In the genomic region with DNA sequence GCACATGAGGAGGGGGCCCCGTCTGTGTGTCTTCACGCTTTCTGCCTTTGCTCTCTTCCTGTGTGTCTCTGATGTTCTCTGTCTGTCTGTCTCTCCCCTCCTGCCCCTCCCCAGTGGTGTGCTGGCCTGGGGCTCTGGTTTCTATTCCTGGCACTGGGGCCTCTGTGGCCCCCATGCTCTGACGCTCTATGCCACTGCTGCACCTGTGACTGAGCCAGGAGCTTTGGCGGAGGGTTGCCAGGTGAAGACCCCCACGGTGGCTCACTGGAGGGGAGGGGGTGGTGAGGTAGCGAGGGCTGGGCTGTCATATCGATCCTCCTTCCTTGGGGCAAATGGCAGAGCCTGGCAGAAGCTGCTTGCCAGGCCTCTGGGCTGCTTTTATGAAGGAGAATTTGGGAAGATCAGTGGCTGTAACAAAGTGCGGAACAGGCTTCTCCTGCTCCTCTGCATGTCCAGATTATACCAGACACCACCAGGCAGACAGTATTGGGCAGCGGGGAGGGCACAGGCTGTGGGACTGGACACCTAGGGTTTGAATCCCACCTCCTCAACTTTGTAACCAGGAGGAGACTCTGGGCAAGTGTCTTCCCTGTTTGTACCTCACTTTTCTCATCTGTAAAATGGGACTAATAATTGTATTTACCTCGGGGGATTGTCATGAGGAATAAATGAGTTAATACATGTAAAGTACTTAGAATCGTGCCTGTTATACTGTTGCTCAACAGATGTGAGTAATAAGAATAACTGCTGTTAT, we compare ENCODE assay signal across 20 cellular contexts. TPM values are rescaled to one million over a fixed set of nuclear protein-coding genes. Genes with fewer than 3 reads are reported as not detected.
A peak's percentile ranks its signal among the peaks of the same experiment; 100 is the strongest.
DNase-seq lines count a peak whose midpoint lies in the region; ATAC-seq, FAIRE-seq and TF ChIP-seq lines count a peak whose summit lies in the region.
"Had no signal": no experiment of that assay in that cellular context is flagged by ENCODE, and none has a peak within 500 bp of the region (broad histone marks: within the 10 kb centered on the region; RNA-seq: fewer than 3 reads in every experiment).

No MANE protein-coding gene starts in this region.

- peaks cover 2 to 22% of the 10 kb centered on the region in 2 experiments; a peak in 4 of 5 replicates for H3K27me3 ChIP-seq in HepG2 (ENCODE audit: control insufficient read depth in 1 of 2, insufficient read depth in 2 of 2, low read length in 2 of 2)
- no peaks in the 10 kb centered on the region for H3K27me3 ChIP-seq in right lobe of liver
- H3K27me3 ChIP-seq in bronchial epithelial cell (ENCODE audit: control insufficient read depth, insufficient read depth, low read length) = no peaks in the 10 kb centered on the region
- H3K27me3 ChIP-seq: BE2C, Peyer's patch had no signal

- POLR2A ChIA-PET in HepG2 (lab: Yijun Ruan, JAX) = no interaction called here

- no peak overlapping the region for H3K9ac ChIP-seq in HepG2 (ENCODE audit: insufficient read depth, low read depth, low read length)

- DNase-seq in HepG2 (ENCODE audit: low spot score) = no peak
- DNase-seq in right lobe of liver = no peak
- DNase-seq in bronchial epithelial cell (ENCODE audit: low read depth) = peak; percentile 38
- peak; percentile 55 for DNase-seq in mesenteric fat pad (ENCODE audit: low spot score)
- no peak for DNase-seq in effector CD4-positive, alpha-beta T cell
- no peak for DNase-seq in GF-D8 (lab: John Stamatoyannopoulos, UW)
- no peak for DNase-seq in T-helper 1 cell
- DNase-seq: ACHN; BE2C; CD8-positive, alpha-beta memory T cell; KBM-7; NCI-H1092 treated with DMSO at 0.1 percent for 48 hours; NCI-H1930; NCI-H2171 treated with DMSO at 0.1 percent for 48 hours; NCI-H82; Peyer's patch; Right ventricle myocardium superior had no signal

- H4K20me1 ChIP-seq in HepG2 (ENCODE audit: insufficient read depth, low read length) = no peaks in the 10 kb centered on the region

- ATAC-seq in HepG2 (no peak), right lobe of liver (no peak), HG03095 (IDR thresholded peaks at IDR 0.05; ENCODE audit: unreplicated experiment) (no peak)
- ATAC-seq: GM23338 had no signal

- H3K4me1 ChIP-seq in HepG2 (ENCODE audit: insufficient read depth, low read length) = peaks cover 24% of the 10 kb centered on the region
- no peaks in the 10 kb centered on the region for H3K4me1 ChIP-seq in right lobe of liver
- H3K4me1 ChIP-seq: Peyer's patch had no signal

- H3K79me2 ChIP-seq in HepG2 (ENCODE audit: insufficient read depth, low read length) = no peaks in the 10 kb centered on the region

- intact Hi-C loops in HepG2 (cut with micrococcal nuclease; ENCODE audit: unreplicated experiment) (no loop called here), right lobe of liver (cut with DNase I) (no loop called here)

- no peak overlapping the region for H2AFZ ChIP-seq in HepG2 (ENCODE audit: low read length)

- H3K27ac ChIP-seq in HepG2 (ENCODE audit: extremely low read length, insufficient read depth, low read length) (no peak overlapping the region), right lobe of liver (no peak overlapping the region)
- H3K27ac ChIP-seq: HL-60, Peyer's patch had no signal

- no peak for TF ChIP-seq RAD21 in HepG2 (CRISPR knock-in tag; IDR thresholded peaks at IDR 0.05)

- H3K9me3 ChIP-seq in HepG2 (ENCODE audit: low read length) (no peaks in the 10 kb centered on the region), right lobe of liver (no peaks in the 10 kb centered on the region)
- H3K9me3 ChIP-seq: BE2C, Peyer's patch had no signal

- FAIRE-seq in HepG2 (lab: Jason Lieb, UNC) (no peak), bronchial epithelial cell (lab: Jason Lieb, UNC) (no peak)

- BruUV-seq in HepG2 (replicated peaks; lab: Mats Ljungman, UMichigan) = no TSS peak

- TF ChIP-seq CTCF in HepG2 (CRISPR knock-in tag; IDR thresholded peaks at IDR 0.05) = no peak
- no peak for TF ChIP-seq CTCF in right lobe of liver (IDR thresholded peaks at IDR 0.05)
- TF ChIP-seq CTCF in bronchial epithelial cell (IDR thresholded peaks at IDR 0.05; ENCODE audit: insufficient read depth, low read length, severe bottlenecking) = no peak

- CTCF ChIA-PET in HepG2 (lab: Yijun Ruan, JAX; ENCODE audit: low intra/inter-chr PET ratio, low total read pairs) = no interaction called here

- WGBS in HepG2 (ENCODE audit: low lambda C conversion rate) = 43% methylated on average over 10 of the region's 11 CpGs
- WGBS in right lobe of liver (ENCODE audit: insufficient coverage, low coverage, low lambda C conversion rate, missing lambda C conversion rate) = 47% methylated on average over 5 of the region's 11 CpGs

- no peak overlapping the region for H3K4me3 ChIP-seq in HepG2 (replicated peaks in 1 of 3; ENCODE audit: insufficient read depth in 1 of 3, low read depth in 2 of 3, low read length in 3 of 3)
- no peak overlapping the region for H3K4me3 ChIP-seq in right lobe of liver
- no peak overlapping the region for H3K4me3 ChIP-seq in bronchial epithelial cell (ENCODE audit: low read depth, low read length)
- H3K4me3 ChIP-seq: GM23338, Peyer's patch had no signal

- H3K36me3 ChIP-seq in HepG2 (replicated peaks in 1 of 2; ENCODE audit: control insufficient read depth in 1 of 2, insufficient read depth in 2 of 2, low read length in 2 of 2) (no peaks in the 10 kb centered on the region), right lobe of liver (no peaks in the 10 kb centered on the region), bronchial epithelial cell (ENCODE audit: control insufficient read depth, insufficient read depth, low read length) (no peaks in the 10 kb centered on the region)
- H3K36me3 ChIP-seq: BE2C, Peyer's patch had no signal

- no peak for TF ChIP-seq POLR2A in HepG2 (IDR thresholded peaks at IDR 0.05; ENCODE audit: insufficient read depth in 1 of 2, low read depth in 2 of 2, low read length in 2 of 2)
- no peak for TF ChIP-seq POLR2A in right lobe of liver (IDR thresholded peaks at IDR 0.05)

- no peak overlapping the region for H3K4me2 ChIP-seq in HepG2 (ENCODE audit: low read depth, low read length)
- H3K4me2 ChIP-seq: GM23338 had no signal

- no peak for TF ChIP-seq EP300 in HepG2 (IDR thresholded peaks at IDR 0.05; ENCODE audit: low read depth in 2 of 2, low read length in 2 of 2)
- TF ChIP-seq EP300 in HepG2 (CRISPR knock-in tag; IDR thresholded peaks at IDR 0.05; ENCODE audit: borderline replicate concordance) = no peak

- in situ Hi-C loops in HepG2 (cut with HindIII; ENCODE audit: extremely low pct_ligation_motif_present, low pct_unique_long_range_greater_than_20kb) = no loop called here

TF ChIP-seq in HepG2, 621 proteins besides CTCF, POLR2A, EP300 and RAD21:
- TF ChIP-seq ZNF629 (CRISPR knock-in tag; conservative IDR thresholded peaks at IDR 0.05) (peak; percentile 74), MAF1 (CRISPR knock-in tag; IDR thresholded peaks at IDR 0.05; ENCODE audit: borderline replicate concordance) (no peak)

RNA-seq across cellular contexts. Expression of gene BRD7, which starts 24.9 kb away (rescaled TPM):
- total RNA-seq in HepG2 (2016; rRNA removed; fragmentation: Illumina TruSeq; extraction: Trizol) = 149 and 169 TPM in 2 replicates
- 102 and 109 TPM in 2 replicates for total RNA-seq in HepG2 (2016; cell fraction: cytosol; rRNA removed; fragmentation: Illumina TruSeq; extraction: Trizol; ENCODE audit: low read depth)
- 149 and 160 TPM in 2 replicates for total RNA-seq in HepG2 (2016; cell fraction: insoluble cytoplasmic fraction; rRNA removed; fragmentation: Illumina TruSeq; extraction: Trizol)
- 211 and 234 TPM in 2 replicates for total RNA-seq in HepG2 (2016; cell fraction: membrane; rRNA removed; fragmentation: Illumina TruSeq; extraction: Trizol)
- total RNA-seq in HepG2 (2016; cell fraction: nucleus; rRNA removed; fragmentation: Illumina TruSeq; extraction: Trizol) = 80.9 and 96.6 TPM in 2 replicates
- polyA plus RNA-seq in HepG2 (2011; rRNA removed) = 68.3 and 82.3 TPM in 2 replicates
- 30.2 and 39.5 TPM in 2 replicates for polyA plus RNA-seq in HepG2 (2011; cell fraction: cytosol; rRNA removed)
- polyA plus RNA-seq in HepG2 (2011; cell fraction: nucleus; rRNA removed) = 39.2 and 41.3 TPM in 2 replicates
- polyA plus RNA-seq in HepG2 (2012) = 76.6 and 93.4 TPM in 2 replicates
- 116 and 129 TPM in 2 replicates for polyA plus RNA-seq in HepG2 (2016; cell fraction: cytosol; fragmentation: Illumina TruSeq; extraction: Trizol; ENCODE audit: low read depth)
- 172 and 183 TPM in 2 replicates for polyA plus RNA-seq in HepG2 (2016; cell fraction: insoluble cytoplasmic fraction; fragmentation: Illumina TruSeq; extraction: Trizol; ENCODE audit: low read depth)
- 185 and 200 TPM in 2 replicates for polyA plus RNA-seq in HepG2 (2016; cell fraction: membrane; fragmentation: Illumina TruSeq; extraction: Trizol; ENCODE audit: low read depth)
- 132 and 135 TPM in 2 replicates for polyA plus RNA-seq in HepG2 (2016; cell fraction: nucleus; fragmentation: Illumina TruSeq; extraction: Trizol; ENCODE audit: insufficient read depth, low read depth)
- polyA minus RNA-seq in HepG2 (2011; rRNA and poly(A)+ RNA removed; ENCODE audit: low replicate concordance) = 44.7 and 45.9 TPM in 2 replicates
- polyA minus RNA-seq in HepG2 (2011; cell fraction: cytosol; rRNA and poly(A)+ RNA removed) = 31.4 and 39.7 TPM in 2 replicates
- 67.1 and 72.9 TPM in 2 replicates for polyA minus RNA-seq in HepG2 (2011; cell fraction: nucleus; rRNA and poly(A)+ RNA removed)
- total RNA-seq in right lobe of liver = 10 to 100 TPM; 16.9 to 24.1 (median 20.2) TPM
- 33.2 and 64.4 TPM in 2 replicates for total RNA-seq in bronchial epithelial cell
- total RNA-seq in mesenteric fat pad = 52.6 TPM

Comparison
In these comparisons a context has a peak if more than half of its experiments do, and no peak if none do; other contexts are left out.
1. DNase-seq: peak in bronchial epithelial cell (single experiment) and mesenteric fat pad (single experiment); none in HepG2 (single experiment), right lobe of liver (0 of 3), effector CD4-positive, alpha-beta T cell (single experiment), GF-D8 (single experiment) and T-helper 1 cell (0 of 5).